ENCODE assay signal across 34 cellular contexts in the genomic region with DNA sequence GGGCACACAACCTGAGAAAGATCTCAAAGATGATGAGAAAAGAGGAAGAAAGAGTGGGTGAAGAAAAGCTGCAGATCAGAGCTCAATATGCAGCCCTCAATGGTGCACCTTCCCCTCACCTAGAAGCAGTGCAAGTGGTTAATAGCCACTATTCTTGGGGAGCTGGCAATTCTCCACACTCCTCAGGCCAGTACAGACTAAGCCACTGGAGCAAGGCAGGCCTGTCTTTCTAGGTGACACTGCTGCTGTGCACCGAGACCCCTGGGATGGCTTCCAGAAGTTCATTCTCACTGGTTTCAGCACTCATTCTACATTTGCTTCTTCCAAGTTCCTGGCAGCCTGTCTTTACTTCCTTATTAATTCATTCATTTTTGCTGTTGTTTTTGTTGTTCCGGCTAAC.
"Had no signal": no experiment of that assay in that cellular context is flagged by ENCODE, and none has a peak within 500 bp of the region (broad histone marks: within the 10 kb centered on the region; RNA-seq: fewer than 3 reads in every experiment).

No MANE protein-coding gene starts in this region.

- H3K27ac ChIP-seq: KMS-11 had no signal

- H3K36me3 ChIP-seq: MG63 had no signal

- H3K9me3 ChIP-seq: MG63 had no signal

- H3K4me3 ChIP-seq: MG63 had no signal

- H3K27me3 ChIP-seq: MG63 had no signal

- DNase-seq: Karpas-422, Kasumi-1, KG1, MG63, MM.1S, MV-4-11, NCI-H1048, NCI-H1092, NCI-H1092 treated with DMSO at 0.1 percent for 48 hours, NCI-H1105, NCI-H1105 treated with DMSO at 0.1 percent for 48 hours, NCI-H1417, NCI-H1417 treated with DMSO at 0.1 percent for 48 hours, NCI-H1436, NCI-H1436 treated with DMSO at 0.1 percent for 48 hours, NCI-H146, NCI-H1694, NCI-H1694 treated with DMSO at 0.1 percent for 48 hours, NCI-H187, NCI-H187 treated with DMSO at 0.1 percent for 48 hours, NCI-H1930, NCI-H2029, NCI-H2029 treated with DMSO at 0.1 percent for 48 hours, NCI-H2081, NCI-H2081 treated with DMSO at 0.1 percent for 48 hours, NCI-H2107, NCI-H2171, NCI-H2171 treated with DMSO at 0.1 percent for 48 hours, NCI-H2227 treated with DMSO at 0.1 percent for 48 hours, NCI-H226, NCI-H345, NCI-H446, NCI-H446 treated with DMSO at 0.1 percent for 48 hours had no signal
